ENCODE assay signal across 10 cellular contexts in the genomic region with DNA sequence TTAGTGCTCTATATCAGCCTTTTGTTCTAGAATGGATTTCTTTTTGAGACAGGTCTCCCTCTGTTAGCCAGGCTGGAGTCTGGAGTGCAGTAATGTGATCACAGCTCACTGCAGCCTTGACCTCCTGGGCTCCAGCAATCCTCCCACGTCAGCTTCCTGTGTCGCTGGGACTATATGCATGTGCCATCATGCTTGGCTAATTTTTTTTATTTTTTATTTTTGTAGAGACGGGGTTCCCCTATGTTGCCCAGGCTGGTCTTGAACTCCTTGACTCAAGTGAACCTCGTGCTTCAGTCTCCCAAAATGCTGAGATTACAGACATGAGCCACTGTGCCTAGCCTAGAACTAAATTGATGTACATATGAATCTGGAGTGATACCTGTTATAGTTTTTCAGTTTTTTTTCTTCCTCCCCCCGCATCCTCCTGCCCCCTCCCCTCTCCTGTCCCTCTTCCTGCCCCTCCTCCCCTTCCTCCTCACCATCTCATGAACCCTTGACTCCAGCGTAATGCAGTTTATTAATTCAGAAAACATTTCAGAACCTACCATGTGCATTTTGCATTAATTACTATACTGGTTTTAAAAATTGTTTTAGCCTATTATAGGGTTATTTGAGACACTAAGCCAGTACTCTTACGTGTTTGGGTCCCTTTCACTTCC. TPM values are rescaled to one million over a fixed set of nuclear protein-coding genes. Genes with fewer than 3 reads are reported as not detected.
DNase-seq lines count a peak whose midpoint lies in the region; ATAC-seq, FAIRE-seq and TF ChIP-seq lines count a peak whose summit lies in the region.
"Had no signal": no experiment of that assay in that cellular context is flagged by ENCODE, and none has a peak within 500 bp of the region (broad histone marks: within the 10 kb centered on the region; RNA-seq: fewer than 3 reads in every experiment).

No MANE protein-coding gene starts in this region.

- WGBS in SK-N-SH (ENCODE audit: low lambda C conversion rate): 94% methylated on average over 7 of the region's 7 CpGs

- POLR2A ChIA-PET in SK-N-SH (lab: Yijun Ruan, JAX): no interaction called here

- peaks cover 7% of the 10 kb centered on the region for H3K36me3 Mint-ChIP-seq in T-helper 17 cell (ENCODE audit: low read depth)

- no peaks in the 10 kb centered on the region for H4K20me1 ChIP-seq in SK-N-SH (ENCODE audit: insufficient read depth)

- peak overlapping the region; percentile 99 for H3K27ac Mint-ChIP-seq in T-helper 17 cell
- H3K27ac Mint-ChIP-seq: progenitor cell of endocrine pancreas had no signal

- no peaks in the 10 kb centered on the region for H3K9me2 ChIP-seq in SK-N-SH

- H3K4me1 Mint-ChIP-seq in T-helper 17 cell: peaks cover 81% of the 10 kb centered on the region

- H3K9me3 ChIP-seq in T-helper 17 cell (ENCODE audit: control insufficient read depth, low read length, poor library complexity, severe bottlenecking) (no peaks in the 10 kb centered on the region), SK-N-SH (no peaks in the 10 kb centered on the region)

- H3K79me2 ChIP-seq in SK-N-SH (ENCODE audit: insufficient read depth): peaks cover 44% of the 10 kb centered on the region

- no peak for TF ChIP-seq RAD21 in SK-N-SH (IDR thresholded peaks at IDR 0.05; ENCODE audit: low read length)

- H3K4me3 Mint-ChIP-seq in T-helper 17 cell: peak overlapping the region; percentile 67

- H3K4me2 ChIP-seq in SK-N-SH: no peak overlapping the region

- peaks cover 7% of the 10 kb centered on the region for H3F3A ChIP-seq in SK-N-SH (replicated peaks; ENCODE audit: insufficient read depth)

- no peak for DNase-seq in T-helper 17 cell
- peak; percentile 11 to 35 for DNase-seq in lung microvascular endothelial cell (ENCODE audit: low read depth in 2 of 2)
- DNase-seq in NCI-H526 treated with DMSO at 0.1 percent for 48 hours (lab: John Stamatoyannopoulos, UW): no peak
- no peak for DNase-seq in urothelium cell line (ENCODE audit: low spot score)
- DNase-seq in SK-N-SH: no peak
- DNase-seq: NCI-H2107 had no signal

- CTCF ChIA-PET in SK-N-SH (lab: Yijun Ruan, JAX): interaction anchor here (0.6 kb wide), 1 partner anchor 330 kb away, joined by 3 read pairs; no protein-coding TSS in a partner anchor

- H3K4me1 ChIP-seq in SK-N-SH (ENCODE audit: control insufficient read depth in 1 of 2, insufficient read depth in 2 of 2, low read depth in 1 of 2, low read length in 1 of 2): peaks cover 9 to 29% of the 10 kb centered on the region in 2 experiments

- no peak overlapping the region for H3K9ac ChIP-seq in SK-N-SH

- H3K27me3 Mint-ChIP-seq in T-helper 17 cell: no peaks in the 10 kb centered on the region
- H3K27me3 Mint-ChIP-seq: progenitor cell of endocrine pancreas had no signal

- no peak overlapping the region for H3K27ac ChIP-seq in SK-N-SH (ENCODE audit: low read depth in 2 of 2, low read length in 1 of 2)

- no peak for TF ChIP-seq CTCF in SK-N-SH (IDR thresholded peaks at IDR 0.05)

- TF ChIP-seq EP300 in SK-N-SH (IDR thresholded peaks at IDR 0.05; ENCODE audit: borderline replicate concordance in 1 of 2, low read depth in 1 of 2, low read length in 1 of 2): no peak

- no peak for FAIRE-seq in urothelium cell line (lab: Jason Lieb, UNC)

- H3K36me3 ChIP-seq in SK-N-SH (replicated peaks in 1 of 2; ENCODE audit: control insufficient read depth in 1 of 2, insufficient read depth in 2 of 2, low read length in 1 of 2): peaks cover 0 to 4% of the 10 kb centered on the region in 2 experiments

- no peaks in the 10 kb centered on the region for H3K27me3 ChIP-seq in SK-N-SH (ENCODE audit: insufficient read depth)

- ATAC-seq in GM18520 (IDR thresholded peaks at IDR 0.05; ENCODE audit: unreplicated experiment) (peak; percentile 44), GM21825 (IDR thresholded peaks at IDR 0.05; ENCODE audit: unreplicated experiment) (peak; percentile 32), T-helper 17 cell (peak; percentile 59), HG03025 (IDR thresholded peaks at IDR 0.05; ENCODE audit: low FRiP score, unreplicated experiment) (no peak)

- H2AFZ ChIP-seq in SK-N-SH (ENCODE audit: low read depth): no peak overlapping the region

- no peak overlapping the region for H3K4me3 ChIP-seq in SK-N-SH (ENCODE audit: low read depth in 2 of 2, low read length in 1 of 2)

TF ChIP-seq in SK-N-SH, 30 proteins besides CTCF, POLR2A, EP300 and RAD21:
- no peak for TF ChIP-seq MXI1 (IDR thresholded peaks at IDR 0.05; ENCODE audit: low read depth, low read length)
- TF ChIP-seq TAF1 (IDR thresholded peaks at IDR 0.05; ENCODE audit: borderline replicate concordance, low read depth, low read length): no peak
- TF ChIP-seq RXRA (IDR thresholded peaks at IDR 0.05; ENCODE audit: borderline replicate concordance, low read depth): no peak
- no peak for TF ChIP-seq MEF2A (IDR thresholded peaks at IDR 0.05; ENCODE audit: borderline replicate concordance, low read depth)
- TF ChIP-seq NRF1 (IDR thresholded peaks at IDR 0.05; ENCODE audit: low read depth, low read length): no peak
- no peak for TF ChIP-seq EZH2phosphoT487 (IDR thresholded peaks at IDR 0.05; ENCODE audit: borderline replicate concordance, low read depth)
- no peak for TF ChIP-seq POLR2AphosphoS5 (IDR thresholded peaks at IDR 0.05; ENCODE audit: low read depth, low read length)
- no peak for TF ChIP-seq FOSL2 (IDR thresholded peaks at IDR 0.05; ENCODE audit: borderline replicate concordance, low read depth)
- TF ChIP-seq FOXJ3 (CRISPR knock-in tag; IDR thresholded peaks at IDR 0.05): no peak
- TF ChIP-seq, protein P1, sequence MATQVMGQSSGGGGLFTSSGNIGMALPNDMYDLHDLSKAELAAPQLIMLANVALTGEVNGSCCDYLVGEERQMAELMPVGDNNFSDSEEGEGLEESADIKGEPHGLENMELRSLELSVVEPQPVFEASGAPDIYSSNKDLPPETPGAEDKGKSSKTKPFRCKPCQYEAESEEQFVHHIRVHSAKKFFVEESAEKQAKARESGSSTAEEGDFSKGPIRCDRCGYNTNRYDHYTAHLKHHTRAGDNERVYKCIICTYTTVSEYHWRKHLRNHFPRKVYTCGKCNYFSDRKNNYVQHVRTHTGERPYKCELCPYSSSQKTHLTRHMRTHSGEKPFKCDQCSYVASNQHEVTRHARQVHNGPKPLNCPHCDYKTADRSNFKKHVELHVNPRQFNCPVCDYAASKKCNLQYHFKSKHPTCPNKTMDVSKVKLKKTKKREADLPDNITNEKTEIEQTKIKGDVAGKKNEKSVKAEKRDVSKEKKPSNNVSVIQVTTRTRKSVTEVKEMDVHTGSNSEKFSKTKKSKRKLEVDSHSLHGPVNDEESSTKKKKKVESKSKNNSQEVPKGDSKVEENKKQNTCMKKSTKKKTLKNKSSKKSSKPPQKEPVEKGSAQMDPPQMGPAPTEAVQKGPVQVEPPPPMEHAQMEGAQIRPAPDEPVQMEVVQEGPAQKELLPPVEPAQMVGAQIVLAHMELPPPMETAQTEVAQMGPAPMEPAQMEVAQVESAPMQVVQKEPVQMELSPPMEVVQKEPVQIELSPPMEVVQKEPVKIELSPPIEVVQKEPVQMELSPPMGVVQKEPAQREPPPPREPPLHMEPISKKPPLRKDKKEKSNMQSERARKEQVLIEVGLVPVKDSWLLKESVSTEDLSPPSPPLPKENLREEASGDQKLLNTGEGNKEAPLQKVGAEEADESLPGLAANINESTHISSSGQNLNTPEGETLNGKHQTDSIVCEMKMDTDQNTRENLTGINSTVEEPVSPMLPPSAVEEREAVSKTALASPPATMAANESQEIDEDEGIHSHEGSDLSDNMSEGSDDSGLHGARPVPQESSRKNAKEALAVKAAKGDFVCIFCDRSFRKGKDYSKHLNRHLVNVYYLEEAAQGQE (IDR thresholded peaks at IDR 0.05; ENCODE audit: low read depth, low read length): no peak
- no peak for TF ChIP-seq ELF1 (IDR thresholded peaks at IDR 0.05)
TF ChIP-seq in SK-N-SH: peak in this region for 0.

RNA-seq across cellular contexts. Expression of a gene that starts 37.4 kb away (rescaled TPM):
- 100 to 1,000 TPM; 130 to 140 TPM for total RNA-seq in T-helper 17 cell
- 5.4 and 8.3 TPM in 2 replicates for total RNA-seq in lung microvascular endothelial cell
- polyA plus RNA-seq in SK-N-SH (2012; rRNA removed): 28.3 and 31.3 TPM in 2 replicates
- polyA plus RNA-seq in SK-N-SH (2012; cell fraction: cytosol; rRNA removed): 33.8 and 41.5 TPM in 2 replicates
- polyA plus RNA-seq in SK-N-SH (2012; cell fraction: nucleus; rRNA removed): 11.7 and 15.5 TPM in 2 replicates

Comparison
In these comparisons a context has a peak if more than half of its experiments do, and no peak if none do; other contexts are left out.
1. DNase-seq: peak in lung microvascular endothelial cell (2 of 2); none in T-helper 17 cell (0 of 3), NCI-H526 treated with DMSO at 0.1 percent for 48 hours (single experiment), urothelium cell line (single experiment) and SK-N-SH (single experiment).
2. RNA of a gene that starts 37.4 kb away (total RNA-seq): 130 to 140 TPM in T-helper 17 cell; 5.4 to 8.3 TPM in lung microvascular endothelial cell; every median in the first group is over 10 times any median in the second.